Comparison of ENCODE assay signal across 8 cellular contexts in the genomic region with DNA sequence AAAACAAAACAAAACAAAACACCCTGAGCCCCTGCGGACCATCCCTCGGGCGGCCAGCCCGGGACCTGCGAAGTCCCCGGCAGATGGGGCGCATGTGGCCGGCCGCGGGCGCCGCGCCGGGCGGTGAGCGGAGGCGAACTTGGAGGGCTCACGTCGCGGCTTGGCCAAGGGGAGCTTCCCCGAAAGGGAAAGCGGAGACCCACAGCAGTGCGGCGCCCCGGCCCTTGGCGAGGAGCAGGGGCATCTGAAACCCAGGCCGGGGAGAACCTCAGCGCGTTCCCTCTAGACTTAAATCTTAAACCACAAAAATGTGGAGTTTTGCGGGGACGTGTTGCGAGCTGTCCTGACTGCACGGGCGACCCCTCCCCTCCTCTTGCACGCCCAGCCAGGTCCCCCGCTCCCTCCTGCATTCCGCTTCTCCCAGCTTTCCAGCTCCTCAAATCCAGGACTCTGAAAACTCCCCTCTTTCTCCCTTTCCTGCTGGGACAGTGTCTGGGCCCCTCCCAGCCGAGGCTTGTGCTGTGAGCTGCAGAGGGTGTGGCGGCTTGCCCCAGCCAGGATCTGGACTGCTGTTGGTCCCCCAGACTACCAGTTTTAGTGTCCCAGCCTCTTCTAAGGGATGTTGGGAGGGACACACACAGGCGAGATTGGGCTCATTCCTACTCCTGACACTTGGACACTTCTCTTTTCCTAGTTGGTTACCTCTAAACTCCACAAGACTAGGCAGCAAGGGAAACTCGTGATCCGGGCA. TPM values are rescaled to one million over a fixed set of nuclear protein-coding genes. Genes with fewer than 3 reads are reported as not detected.
DNase-seq lines count a peak whose midpoint lies in the region; ATAC-seq and TF ChIP-seq lines count a peak whose summit lies in the region.

No MANE protein-coding gene starts in this region.

- no peaks in the 10 kb centered on the region for H3K9me3 Mint-ChIP-seq in activated B cell treated with CpG ODN at 0.5 μM for 24 hours
- no peaks in the 10 kb centered on the region for H3K9me3 Mint-ChIP-seq in nephron progenitor cell

- H3K27ac Mint-ChIP-seq in activated B cell treated with CpG ODN at 0.5 μM for 24 hours (peak overlapping the region; percentile 8), nephron progenitor cell (no peak overlapping the region)

- peak overlapping the region; percentile 69 to 77 for H3K4me3 ChIP-seq in foreskin fibroblast (ENCODE audit: low read depth in 1 of 2, low read length in 2 of 2)

- POLR2A ChIA-PET in activated B cell treated with CpG ODN at 0.5 μM for 24 hours (lab: Charles Lee): interaction anchor here (1.3 kb wide), 1 partner anchor 161 kb away, joined by 5 read pairs; a partner anchor contains a TSS

- H3K4me3 Mint-ChIP-seq in activated B cell treated with CpG ODN at 0.5 μM for 24 hours (peak overlapping the region; percentile 83), nephron progenitor cell (peak overlapping the region; percentile 99)

- ATAC-seq in Right ventricle myocardium inferior (peak; percentile 73), HG03280 (IDR thresholded peaks at IDR 0.05; ENCODE audit: unreplicated experiment) (peak; percentile 29), activated B cell treated with CpG ODN at 0.5 μM for 24 hours (ENCODE audit: low read depth) (no peak)

- H3K27me3 Mint-ChIP-seq in activated B cell treated with CpG ODN at 0.5 μM for 24 hours: peaks cover 5% of the 10 kb centered on the region
- H3K27me3 Mint-ChIP-seq in nephron progenitor cell (ENCODE audit: low read depth, poor library complexity): peaks cover 24% of the 10 kb centered on the region

- H3K36me3 Mint-ChIP-seq in activated B cell treated with CpG ODN at 0.5 μM for 24 hours (ENCODE audit: low read depth) (no peaks in the 10 kb centered on the region), nephron progenitor cell (ENCODE audit: low read depth) (peaks cover 3% of the 10 kb centered on the region)

- TF ChIP-seq CTCF in activated B cell treated with CpG ODN at 0.5 μM for 24 hours (IDR thresholded peaks at IDR 0.05) (no peak), foreskin fibroblast (IDR thresholded peaks at IDR 0.05; ENCODE audit: low read depth, low read length) (no peak), nephron progenitor cell (IDR thresholded peaks at IDR 0.05) (no peak)

- DNase-seq in Right ventricle myocardium inferior (ENCODE audit: missing footprints): peak; percentile 79
- DNase-seq in cardiac septum (ENCODE audit: low spot score): no peak
- DNase-seq in activated B cell treated with CpG ODN at 0.5 μM for 24 hours: peak; percentile 26
- peak in 1 of 2 donors; percentile 79 for DNase-seq in foreskin fibroblast
- peak; percentile 61 for DNase-seq in nephron progenitor cell
- DNase-seq in NCI-H446 treated with DMSO at 0.1 percent for 48 hours (lab: John Stamatoyannopoulos, UW): no peak
- no peak for DNase-seq in activated CD4-positive, CD25-positive, alpha-beta regulatory T cell (lab: John Stamatoyannopoulos, UW)

- intact Hi-C loops in Right ventricle myocardium inferior (cut with DNase I) (loop anchor here (5.0 to 10.0 kb wide), 6 partner anchors 71 to 301 kb away; a partner anchor contains a TSS), cardiac septum (cut with DNase I) (loop anchor here (5.0 to 10.0 kb wide), 4 partner anchors 81 to 379 kb away; a partner anchor contains a TSS), activated B cell treated with CpG ODN at 0.5 μM for 24 hours (cut with micrococcal nuclease) (loop anchor here (5.0 to 10.0 kb wide), 3 partner anchors 161 to 1074 kb away; a partner anchor contains a TSS)

- H3K4me1 Mint-ChIP-seq in activated B cell treated with CpG ODN at 0.5 μM for 24 hours: peaks cover 12% of the 10 kb centered on the region
- H3K4me1 Mint-ChIP-seq in nephron progenitor cell: peaks cover 49% of the 10 kb centered on the region

- CTCF ChIA-PET in activated B cell treated with CpG ODN at 0.5 μM for 24 hours (lab: Charles Lee): interaction anchor here (0.6 to 1.6 kb wide), 2 partner anchors 74 to 311 kb away, joined by 3 read pairs; no protein-coding TSS in a partner anchor

RNA-seq across cellular contexts. Expression of a gene that starts 1.3 kb away (rescaled TPM):
- total RNA-seq in Right ventricle myocardium inferior: 7.2 TPM
- 6.2 TPM for total RNA-seq in cardiac septum
- total RNA-seq in activated B cell treated with CpG ODN at 0.5 μM for 24 hours: 2.8 and 4.0 TPM in 2 replicates

Comparison
In these comparisons a context has a peak if more than half of its experiments do, and no peak if none do; other contexts are left out.
1. DNase-seq: peak in Right ventricle myocardium inferior (single experiment), activated B cell treated with CpG ODN at 0.5 μM for 24 hours (single experiment) and nephron progenitor cell (single experiment); none in cardiac septum (single experiment), NCI-H446 treated with DMSO at 0.1 percent for 48 hours (single experiment) and activated CD4-positive, CD25-positive, alpha-beta regulatory T cell (0 of 4).